15 cellular contexts compared by ENCODE assay signal in the genomic region with DNA sequence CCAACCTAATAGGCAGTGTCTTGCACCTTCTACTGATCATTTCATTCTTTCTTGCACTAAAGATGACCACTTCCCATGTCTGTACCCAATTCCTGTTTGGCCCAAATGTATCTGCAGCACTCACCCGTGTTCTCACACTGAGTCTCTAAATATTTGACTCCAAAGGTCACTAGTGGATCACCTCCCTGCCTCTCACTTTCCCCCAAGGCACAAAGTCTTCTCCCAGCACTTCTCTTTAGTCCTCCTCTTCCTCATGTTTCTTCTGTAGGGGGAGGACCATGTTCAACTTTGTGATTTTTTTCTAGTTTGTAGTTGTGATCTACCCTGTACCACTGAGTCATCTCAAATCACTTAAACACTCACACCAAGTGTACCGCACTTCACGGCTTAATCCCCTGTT. TPM values are rescaled to one million over a fixed set of nuclear protein-coding genes. Genes with fewer than 3 reads are reported as not detected.
"Had no signal": no experiment of that assay in that cellular context is flagged by ENCODE, and none has a peak within 500 bp of the region (broad histone marks: within the 10 kb centered on the region; RNA-seq: fewer than 3 reads in every experiment).

No MANE protein-coding gene starts in this region.

- H3K27me3 ChIP-seq: brain microvascular endothelial cell, suprapubic skin had no signal

- H3K27ac ChIP-seq: brain microvascular endothelial cell, suprapubic skin had no signal

- H3K4me1 ChIP-seq: suprapubic skin had no signal

- H3K4me3 ChIP-seq: suprapubic skin had no signal

- H3K9me3 ChIP-seq: suprapubic skin had no signal

- ATAC-seq: activated naive CD4-positive, alpha-beta T cell treated with anti-CD3 and anti-CD28 coated beads, Interleukin-2, amount 50 U/mL, for 72 hours; activated T-cell treated with anti-CD3 and anti-CD28 coated beads, Interleukin-2, amount 50 U/mL, for 4 hours; effector memory CD8-positive, alpha-beta T cell had no signal

- H3K36me3 ChIP-seq: brain microvascular endothelial cell, suprapubic skin had no signal

- DNase-seq: activated CD4-positive, alpha-beta memory T cell treated with anti-CD3 and anti-CD28 coated beads for 36 hours; activated effector memory CD4-positive, alpha-beta T cell treated with anti-CD3 and anti-CD28 coated beads, Interleukin-2, amount 50 U/mL, for 16 hours; activated T-cell treated with anti-CD3 and anti-CD28 coated beads, Interleukin-2, amount 50 U/mL, for 4 hours; amniotic stem cell; effector memory CD8-positive, alpha-beta T cell; hippocampal formation; right cardiac atrium; stimulated activated CD4-positive, alpha-beta T cell treated with anti-CD3 and anti-CD28 coated beads, Interleukin-2, amount 100 ng/mL, for 24 hours; stimulated activated naive CD4-positive, alpha-beta T cell treated with Interleukin-2 at 50 U/mL for 16 hours; T-helper 9 cell had no signal

RNA-seq across cellular contexts. Expression of a gene that starts 13.9 kb away (rescaled TPM):
- total RNA-seq: lung microvascular endothelial cell, myocyte, suprapubic skin had no signal
